24 cellular contexts compared by ENCODE assay signal in the genomic region with DNA sequence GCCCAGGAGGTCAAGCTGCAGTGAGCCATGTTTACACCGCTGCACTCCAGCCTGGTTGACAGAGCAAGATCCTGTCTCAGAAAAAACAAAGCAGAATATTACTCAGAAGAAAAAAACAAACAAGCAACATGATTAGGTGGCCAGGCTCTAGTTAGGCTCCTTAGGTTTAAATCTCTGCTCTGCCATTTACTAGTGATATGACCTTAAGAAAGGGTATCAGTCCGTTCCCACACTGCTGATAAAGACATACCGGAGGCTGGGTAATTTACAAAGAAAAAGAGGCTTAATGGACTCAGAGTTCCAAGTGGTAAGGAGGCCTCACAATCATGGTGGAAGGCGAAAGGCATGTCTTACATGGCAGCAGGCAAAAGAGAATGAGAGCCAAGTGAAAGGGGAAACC. TPM values are rescaled to one million over a fixed set of nuclear protein-coding genes. Genes with fewer than 3 reads are reported as not detected.
"Had no signal": no experiment of that assay in that cellular context is flagged by ENCODE, and none has a peak within 500 bp of the region (broad histone marks: within the 10 kb centered on the region; RNA-seq: fewer than 3 reads in every experiment).

No MANE protein-coding gene starts in this region.

- DNase-seq: activated B cell treated with CpG ODN at 0.5 μM for 24 hours; activated CD4-positive, alpha-beta memory T cell treated with anti-CD3 and anti-CD28 coated beads for 36 hours; activated CD4-positive, alpha-beta T cell treated with anti-CD3 and anti-CD28 coated beads, Interleukin-2, amount 10 ng/mL, durations not matched to agents 7 days and 5 days; activated effector memory CD4-positive, alpha-beta T cell treated with Interleukin-2 at 50 U/mL for 16 hours; activated naive CD4-positive, alpha-beta T cell; cerebellar nuclear complex; MM.1S; NCI-H146; NCI-H187 treated with DMSO at 0.1 percent for 48 hours; NCI-H2081 treated with DMSO at 0.1 percent for 48 hours; NCI-H2171; NCI-H2227 treated with DMSO at 0.1 percent for 48 hours; NCI-H446 treated with DMSO at 0.1 percent for 48 hours; NCI-H524 treated with DMSO at 0.1 percent for 48 hours; NCI-H774; SIG-M5; T-helper 17 cell; T-helper 9 cell had no signal

- H3K27ac Mint-ChIP-seq: activated B cell treated with CpG ODN at 0.5 μM for 24 hours; activated CD4-positive, alpha-beta memory T cell treated with anti-CD3 and anti-CD28 coated beads for 36 hours; activated CD4-positive, alpha-beta T cell treated with anti-CD3 and anti-CD28 coated beads, Interleukin-2, amount 10 ng/mL, durations not matched to agents 7 days and 5 days; T-helper 17 cell had no signal

- H3K9me3 Mint-ChIP-seq: activated B cell treated with CpG ODN at 0.5 μM for 24 hours; activated CD4-positive, alpha-beta memory T cell treated with anti-CD3 and anti-CD28 coated beads for 36 hours; activated CD4-positive, alpha-beta T cell treated with anti-CD3 and anti-CD28 coated beads, Interleukin-2, amount 10 ng/mL, durations not matched to agents 7 days and 5 days; activated naive CD4-positive, alpha-beta T cell treated with anti-CD3 and anti-CD28 coated beads, Interleukin-2, amount 50 U/mL, for 24 hours; IgD-negative memory B cell had no signal

- H3K36me3 Mint-ChIP-seq: IgD-negative memory B cell had no signal

- ATAC-seq: T-helper 17 cell had no signal

- H3K4me3 Mint-ChIP-seq: activated CD4-positive, alpha-beta memory T cell treated with anti-CD3 and anti-CD28 coated beads for 36 hours; activated CD4-positive, alpha-beta T cell treated with anti-CD3 and anti-CD28 coated beads, Interleukin-2, amount 10 ng/mL, durations not matched to agents 7 days and 5 days had no signal

- H3K27me3 Mint-ChIP-seq: activated B cell treated with CpG ODN at 0.5 μM for 24 hours; activated CD4-positive, alpha-beta memory T cell treated with anti-CD3 and anti-CD28 coated beads for 36 hours; activated CD4-positive, alpha-beta T cell treated with anti-CD3 and anti-CD28 coated beads, Interleukin-2, amount 10 ng/mL, durations not matched to agents 7 days and 5 days; activated naive CD4-positive, alpha-beta T cell treated with anti-CD3 and anti-CD28 coated beads, Interleukin-2, amount 50 U/mL, for 24 hours; IgD-negative memory B cell; T-helper 17 cell had no signal

RNA-seq across cellular contexts. Expression of gene ZC2HC1B, which starts 23.7 kb away (rescaled TPM):
- total RNA-seq: activated CD4-positive, alpha-beta T cell treated with anti-CD3 and anti-CD28 coated beads, Interleukin-2, amount 10 ng/mL, durations not matched to agents 7 days and 5 days; activated CD8-positive, alpha-beta memory T cell treated with anti-CD3 and anti-CD28 coated beads for 36 hours; cardiac septum; OCI-LY7; RPMI7951 had no signal
